In genomic region chrX:40107291-40108083, GRCh38 we compare ENCODE assay signal across 1 cellular context.
TF ChIP-seq lines count a peak whose summit lies in the region.

No MANE protein-coding gene starts in this region.

TF ChIP-seq in K562, 482 proteins besides CTCF, POLR2A, EP300 and RAD21 (continued from another document and continues in another):
- no peak for TF ChIP-seq ZBTB40 (IDR thresholded peaks at IDR 0.05)
- 0 out of 2 replicates have a peak, but pooled peaks have one; percentile 8 for TF ChIP-seq ZBTB40 (CRISPR knock-in tag; IDR thresholded peaks at IDR 0.05)
- no peak; the same call in 1 of the 2 replicates for TF ChIP-seq ZBTB7A (IDR thresholded peaks at IDR 0.05; ENCODE audit: borderline replicate concordance, control insufficient read depth, low read depth, low read length)
- TF ChIP-seq HEY1 (CRISPR knock-in tag; IDR thresholded peaks at IDR 0.05; ENCODE audit: borderline replicate concordance): no peak
- TF ChIP-seq ZNF511 (CRISPR knock-in tag; IDR thresholded peaks at IDR 0.05): peak; percentile 86
- no peak for TF ChIP-seq ATF7 (IDR thresholded peaks at IDR 0.05)
- no peak for TF ChIP-seq DDX20 (tag; IDR thresholded peaks at IDR 0.05; ENCODE audit: low read depth)
- no peak for TF ChIP-seq TFAM (CRISPR knock-in tag; conservative IDR thresholded peaks at IDR 0.05)
- TF ChIP-seq CBX5 (IDR thresholded peaks at IDR 0.05; ENCODE audit: borderline replicate concordance, low read depth): no peak
- no peak for TF ChIP-seq LEF1 (IDR thresholded peaks at IDR 0.05)
- TF ChIP-seq CHD7 (IDR thresholded peaks at IDR 0.05; ENCODE audit: low read depth, low read length): no peak
- 0 out of 2 replicates have a peak, but pooled peaks have one; percentile 9 for TF ChIP-seq HOMEZ (CRISPR knock-in tag; IDR thresholded peaks at IDR 0.05)
- 0 out of 2 replicates have a peak, but pooled peaks have one; percentile 32 for TF ChIP-seq SREBF2 (CRISPR knock-in tag; IDR thresholded peaks at IDR 0.05)
- no peak for TF ChIP-seq ZNF778 (CRISPR knock-in tag; IDR thresholded peaks at IDR 0.05)
- TF ChIP-seq JUN (IDR thresholded peaks at IDR 0.05; ENCODE audit: borderline replicate concordance, low read depth, low read length): 0 out of 2 replicates have a peak, but pooled peaks have one; percentile 15
- peak; percentile 83; the same call in 1 of the 2 replicates for TF ChIP-seq JUN (CRISPR knock-in tag; IDR thresholded peaks at IDR 0.05; ENCODE audit: borderline replicate concordance)
- TF ChIP-seq ZFPM2 (CRISPR knock-in tag; IDR thresholded peaks at IDR 0.05): no peak
- 0 out of 2 replicates have a peak, but pooled peaks have one; percentile 44 for TF ChIP-seq ETS1 (conservative IDR thresholded peaks at IDR 0.05; ENCODE audit: control insufficient read depth, low read depth, low read length)
- peak; percentile 33; the same call in 1 of the 2 replicates for TF ChIP-seq BHLHE40 (IDR thresholded peaks at IDR 0.05; ENCODE audit: low read length)
- TF ChIP-seq CLOCK (CRISPR knock-in tag; IDR thresholded peaks at IDR 0.05; ENCODE audit: borderline replicate concordance): no peak
